ENCODE assay signal across 14 cellular contexts in genomic region chr12:127455347-127456265, GRCh38.
DNase-seq lines count a peak whose midpoint lies in the region; ATAC-seq, FAIRE-seq and TF ChIP-seq lines count a peak whose summit lies in the region.
"Had no signal": no experiment of that assay in that cellular context is flagged by ENCODE, and none has a peak within 500 bp of the region (broad histone marks: within the 10 kb centered on the region; RNA-seq: fewer than 3 reads in every experiment).

No MANE protein-coding gene starts in this region.

- intact Hi-C loops in aorta (cut with DNase I) (no loop called here), HepG2 (cut with micrococcal nuclease; ENCODE audit: unreplicated experiment) (no loop called here)

- H3K27me3 Mint-ChIP-seq in stimulated activated naive CD8-positive, alpha-beta T cell treated with anti-CD3 and anti-CD28 coated beads, Interleukin-15, amount 100 ng/mL, for 72 hours, result peaks cover 50% of the 10 kb centered on the region

- H3K9me3 ChIP-seq in aorta (ENCODE audit: control insufficient read depth, low read length) (no peaks in the 10 kb centered on the region), HepG2 (ENCODE audit: low read length) (peaks cover 3% of the 10 kb centered on the region; the same call in 1 of the 2 replicates)

- 1 to 2% methylated on average over 54 to 85 of the region's 85 CpGs for WGBS in aorta, 2 donors
- 61% methylated on average over 23 of the region's 85 CpGs for WGBS in HepG2 (ENCODE audit: low lambda C conversion rate)

- ATAC-seq in stimulated activated naive CD8-positive, alpha-beta T cell treated with anti-CD3 and anti-CD28 coated beads, Interleukin-15, amount 100 ng/mL, for 72 hours, result peak; percentile 23
- no peak for ATAC-seq in stimulated activated naive CD8-positive, alpha-beta T cell treated with anti-CD3 and anti-CD28 coated beads, Interleukin-15, Interleukin-2, amounts not matched to agents 100 U/mL and 50 U/mL, for 24 hours
- ATAC-seq in aorta (ENCODE audit: low FRiP score) (peak; percentile 44), HepG2 (no peak; the same call in 2 of the 3 replicates)

- no peaks in the 10 kb centered on the region for H3K36me3 ChIP-seq in aorta (ENCODE audit: control insufficient read depth in 1 of 2, insufficient read depth in 2 of 2, low read length in 1 of 2)
- no peaks in the 10 kb centered on the region for H3K36me3 ChIP-seq in HepG2 (replicated peaks in 1 of 2; ENCODE audit: control insufficient read depth in 1 of 2, insufficient read depth in 2 of 2, low read length in 2 of 2)

- no peak overlapping the region for H3K9ac ChIP-seq in HepG2 (ENCODE audit: insufficient read depth, low read depth, low read length)

- H3K4me3 ChIP-seq in aorta (ENCODE audit: low read length in 2 of 2), result peak overlapping the region; percentile 27 to 53
- no peak overlapping the region for H3K4me3 ChIP-seq in HepG2 (replicated peaks in 1 of 3; ENCODE audit: insufficient read depth in 1 of 3, low read depth in 2 of 3, low read length in 3 of 3)

- no peak for FAIRE-seq in HepG2 (lab: Jason Lieb, UNC)

- in situ Hi-C loops in HepG2 (cut with HindIII; ENCODE audit: extremely low pct_ligation_motif_present, low pct_unique_long_range_greater_than_20kb), result no loop called here

- no peak overlapping the region for H3K27ac Mint-ChIP-seq in stimulated activated naive CD8-positive, alpha-beta T cell treated with anti-CD3 and anti-CD28 coated beads, Interleukin-15, amount 100 ng/mL, for 72 hours
- H3K27ac Mint-ChIP-seq: CD4-positive, alpha-beta T cell; stimulated activated naive CD8-positive, alpha-beta T cell treated with anti-CD3 and anti-CD28 coated beads, Interleukin-15, Interleukin-2, amounts not matched to agents 100 ng/mL and 50 ng/mL, for 24 hours had no signal

- no peak overlapping the region for H3K4me2 ChIP-seq in HepG2 (ENCODE audit: low read depth, low read length)

- H4K20me1 ChIP-seq in HepG2 (ENCODE audit: insufficient read depth, low read length), result no peaks in the 10 kb centered on the region

- POLR2A ChIA-PET in HepG2 (lab: Yijun Ruan, JAX), result no interaction called here

- H3K79me2 ChIP-seq in HepG2 (ENCODE audit: insufficient read depth, low read length), result no peaks in the 10 kb centered on the region

- no peaks in the 10 kb centered on the region for H3K4me1 Mint-ChIP-seq in stimulated activated naive CD8-positive, alpha-beta T cell treated with anti-CD3 and anti-CD28 coated beads, Interleukin-15, amount 100 ng/mL, for 72 hours

- DNase-seq in stimulated activated naive CD8-positive, alpha-beta T cell treated with anti-CD3 and anti-CD28 coated beads, Interleukin-15, amount 100 ng/mL, for 72 hours, result no peak
- DNase-seq in stimulated activated naive CD8-positive, alpha-beta T cell treated with anti-CD3 and anti-CD28 coated beads, Interleukin-15, Interleukin-2, amounts not matched to agents 100 U/mL and 50 U/mL, for 24 hours, result no peak
- DNase-seq in cerebellar cortex (ENCODE audit: low spot score) (peak; percentile 40), kidney tubule cell (ENCODE audit: low spot score) (peak; percentile 2), aorta (peak in 1 of 2 donors; percentile 50), NOMO-1 (lab: John Stamatoyannopoulos, UW; ENCODE audit: unreplicated experiment in 2 of 2) (no peak), HuH-7.5 (ENCODE audit: low spot score) (no peak), HepG2 (ENCODE audit: low spot score) (no peak)
- DNase-seq: CD4-positive, alpha-beta T cell; foreskin melanocyte; KBM-7; NCI-H82; T-helper 2 cell had no signal

- TF ChIP-seq CTCF in HepG2 (CRISPR knock-in tag; IDR thresholded peaks at IDR 0.05), result no peak

- CTCF ChIA-PET in HepG2 (lab: Yijun Ruan, JAX; ENCODE audit: low intra/inter-chr PET ratio, low total read pairs), result no interaction called here

- no peak overlapping the region for H3K27ac ChIP-seq in aorta (ENCODE audit: low read depth in 1 of 2, low read length in 2 of 2)
- H3K27ac ChIP-seq in HepG2 (ENCODE audit: extremely low read length, insufficient read depth, low read length), result no peak overlapping the region

- H3K27me3 ChIP-seq in aorta (ENCODE audit: control insufficient read depth in 1 of 2, insufficient read depth in 2 of 2, low read length in 1 of 2) (no peaks in the 10 kb centered on the region), HepG2 (ENCODE audit: control insufficient read depth in 1 of 2, insufficient read depth in 2 of 2, low read length in 2 of 2) (0 out of 5 replicates have a peak, but pooled peaks cover 0 to 2% of the 10 kb centered on the region in 2 experiments)

- no TSS peak for BruUV-seq in HepG2 (replicated peaks; lab: Mats Ljungman, UMichigan)

- no peak overlapping the region for H2AFZ ChIP-seq in HepG2 (ENCODE audit: low read length)

- no peak for TF ChIP-seq RAD21 in HepG2 (CRISPR knock-in tag; IDR thresholded peaks at IDR 0.05)

- peaks cover 0 to 5% of the 10 kb centered on the region in 2 donors for H3K4me1 ChIP-seq in aorta (ENCODE audit: control insufficient read depth in 1 of 2, insufficient read depth in 2 of 2, low read length in 2 of 2)
- H3K4me1 ChIP-seq in HepG2 (ENCODE audit: insufficient read depth, low read length), result no peaks in the 10 kb centered on the region

- TF ChIP-seq EP300 in HepG2 (IDR thresholded peaks at IDR 0.05; ENCODE audit: low read depth in 2 of 2, low read length in 2 of 2), result no peak
- TF ChIP-seq EP300 in HepG2 (CRISPR knock-in tag; IDR thresholded peaks at IDR 0.05; ENCODE audit: borderline replicate concordance), result no peak

- TF ChIP-seq POLR2A in HepG2 (IDR thresholded peaks at IDR 0.05; ENCODE audit: insufficient read depth in 1 of 2, low read depth in 2 of 2, low read length in 2 of 2), result no peak

- peaks cover 6 to 12% of the 10 kb centered on the region in 2 donors for H3K9me3 Mint-ChIP-seq in stimulated activated naive CD8-positive, alpha-beta T cell treated with anti-CD3 and anti-CD28 coated beads, Interleukin-15, amount 100 ng/mL, for 72 hours
- H3K9me3 Mint-ChIP-seq: stimulated activated naive CD8-positive, alpha-beta T cell treated with anti-CD3 and anti-CD28 coated beads, Interleukin-15, Interleukin-2, amounts not matched to agents 100 ng/mL and 50 ng/mL, for 24 hours had no signal

- H3K4me3 Mint-ChIP-seq in stimulated activated naive CD8-positive, alpha-beta T cell treated with anti-CD3 and anti-CD28 coated beads, Interleukin-15, amount 100 ng/mL, for 72 hours, result no peak overlapping the region
- H3K4me3 Mint-ChIP-seq: CD4-positive, alpha-beta T cell; stimulated activated naive CD8-positive, alpha-beta T cell treated with anti-CD3 and anti-CD28 coated beads, Interleukin-15, Interleukin-2, amounts not matched to agents 100 ng/mL and 50 ng/mL, for 24 hours had no signal

TF ChIP-seq in HepG2, 621 proteins besides CTCF, POLR2A, EP300 and RAD21 (continues in another document):
- TF ChIP-seq KDM3A (CRISPR knock-in tag; IDR thresholded peaks at IDR 0.05; ENCODE audit: low read depth) (no peak), RAD51 (IDR thresholded peaks at IDR 0.05; ENCODE audit: borderline replicate concordance) (no peak), MTA1 (CRISPR knock-in tag; IDR thresholded peaks at IDR 0.05; ENCODE audit: borderline replicate concordance) (no peak), MTF2 (CRISPR knock-in tag; IDR thresholded peaks at IDR 0.05; ENCODE audit: borderline replicate concordance) (no peak), HDAC2 (CRISPR knock-in tag; IDR thresholded peaks at IDR 0.05) (no peak), SNAPC4 (CRISPR knock-in tag; IDR thresholded peaks at IDR 0.05) (no peak), ZNF713 (CRISPR knock-in tag; IDR thresholded peaks at IDR 0.05) (no peak), SKI (IDR thresholded peaks at IDR 0.05; ENCODE audit: partially characterized antibody) (no peak)
- TF ChIP-seq, protein P1, sequence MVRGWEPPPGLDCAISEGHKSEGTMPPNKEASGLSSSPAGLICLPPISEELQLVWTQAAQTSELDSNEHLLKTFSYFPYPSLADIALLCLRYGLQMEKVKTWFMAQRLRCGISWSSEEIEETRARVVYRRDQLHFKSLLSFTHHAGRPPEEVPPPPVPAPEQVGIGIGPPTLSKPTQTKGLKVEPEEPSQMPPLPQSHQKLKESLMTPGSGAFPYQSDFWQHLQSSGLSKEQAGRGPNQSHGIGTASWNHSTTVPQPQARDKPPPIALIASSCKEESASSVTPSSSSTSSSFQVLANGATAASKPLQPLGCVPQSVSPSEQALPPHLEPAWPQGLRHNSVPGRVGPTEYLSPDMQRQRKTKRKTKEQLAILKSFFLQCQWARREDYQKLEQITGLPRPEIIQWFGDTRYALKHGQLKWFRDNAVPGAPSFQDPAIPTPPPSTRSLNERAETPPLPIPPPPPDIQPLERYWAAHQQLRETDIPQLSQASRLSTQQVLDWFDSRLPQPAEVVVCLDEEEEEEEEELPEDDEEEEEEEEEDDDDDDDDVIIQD (CRISPR knock-in tag; IDR thresholded peaks at IDR 0.05; ENCODE audit: low read depth), result no peak

Comparison
In these comparisons a context has a peak if more than half of its experiments do, and no peak if none do; other contexts are left out.
1. ATAC-seq: peak in stimulated activated naive CD8-positive, alpha-beta T cell treated with anti-CD3 and anti-CD28 coated beads, Interleukin-15, amount 100 ng/mL, for 72 hours (single experiment) and aorta (single experiment); none in stimulated activated naive CD8-positive, alpha-beta T cell treated with anti-CD3 and anti-CD28 coated beads, Interleukin-15, Interleukin-2, amounts not matched to agents 100 U/mL and 50 U/mL, for 24 hours (single experiment) and HepG2 (single experiment).
2. DNase-seq: peak in cerebellar cortex (single experiment) and kidney tubule cell (single experiment); none in stimulated activated naive CD8-positive, alpha-beta T cell treated with anti-CD3 and anti-CD28 coated beads, Interleukin-15, amount 100 ng/mL, for 72 hours (0 of 2), stimulated activated naive CD8-positive, alpha-beta T cell treated with anti-CD3 and anti-CD28 coated beads, Interleukin-15, Interleukin-2, amounts not matched to agents 100 U/mL and 50 U/mL, for 24 hours (single experiment), NOMO-1 (0 of 2), HuH-7.5 (single experiment) and HepG2 (single experiment).
3. H3K4me3 ChIP-seq: peak in aorta (2 of 2); none in HepG2 (0 of 3).